Comparison of ENCODE assay signal across 30 cellular contexts in the genomic region with DNA sequence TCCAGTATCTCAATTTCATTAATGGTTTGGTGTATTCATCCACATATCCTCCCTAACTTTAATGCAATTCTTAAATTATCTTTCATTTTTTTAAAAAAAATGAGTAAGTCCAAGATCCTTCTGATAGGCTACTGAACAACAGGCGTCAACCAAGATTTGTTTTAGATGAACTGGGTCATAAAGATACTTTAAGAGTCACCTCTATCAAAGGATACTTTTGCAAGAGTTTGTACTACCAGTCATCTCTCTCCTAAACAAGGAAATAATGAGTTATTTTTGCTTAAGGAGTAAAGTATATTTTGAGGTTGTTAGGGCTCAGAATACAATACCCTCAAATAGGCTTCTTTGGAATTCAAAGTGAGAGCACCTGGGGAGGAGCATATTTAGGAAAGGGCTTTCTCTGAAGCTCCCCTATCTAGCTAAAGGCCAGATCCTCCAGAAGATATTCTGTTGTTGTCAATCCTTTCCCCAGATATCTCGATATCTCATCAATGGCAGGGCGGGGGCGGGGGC. TPM values are rescaled to one million over a fixed set of nuclear protein-coding genes. Genes with fewer than 3 reads are reported as not detected.
"Had no signal": no experiment of that assay in that cellular context is flagged by ENCODE, and none has a peak within 500 bp of the region (broad histone marks: within the 10 kb centered on the region; RNA-seq: fewer than 3 reads in every experiment).

No MANE protein-coding gene starts in this region.

- H3K9me3 Mint-ChIP-seq: central memory CD8-positive, alpha-beta T cell; dendritic cell treated with granulocyte-macrophage colony-stimulating factor and Interleukin-4, amounts not matched to agents 40 ng/mL and 50 ng/mL, for 4 days; mesothelial cell of epicardium; naive B cell; neural crest cell; stimulated activated memory B cell treated with anti-CD40 and anti-IgM and Interleukin-4, amounts not matched to agents 10 μg/mL and 1 μg/mL and 100 μg/mL, for 72 hours; stimulated activated naive CD8-positive, alpha-beta T cell treated with anti-CD3 and anti-CD28 coated beads, Interleukin-15, amount 100 ng/mL, for 72 hours; T-helper 1 cell treated with Interleukin-12 subunit alpha and Interleukin-12 subunit beta and Interleukin-4 antibody, amounts not matched to agents 30 μg/mL and 1 μg/mL, for 36 hours; type B pancreatic cell; WTC11 had no signal

- ATAC-seq: left ventricle myocardium superior; pancreas; psoas muscle; stimulated activated memory B cell treated with anti-CD40 and anti-IgM and Interleukin-4, amounts not matched to agents 10 μg/mL and 1 μg/mL and 100 μg/mL, for 72 hours; stimulated activated naive CD8-positive, alpha-beta T cell treated with anti-CD3 and anti-CD28 coated beads, Interleukin-15, amount 100 ng/mL, for 72 hours; WTC11 had no signal

- H3K4me3 ChIP-seq: esophagus squamous epithelium, pancreas, psoas muscle, sigmoid colon, uterus had no signal

- H3K4me3 Mint-ChIP-seq: central memory CD8-positive, alpha-beta T cell; dendritic cell treated with granulocyte-macrophage colony-stimulating factor and Interleukin-4, amounts not matched to agents 40 ng/mL and 50 ng/mL, for 4 days; mesothelial cell of epicardium; naive B cell; neural crest cell; stimulated activated memory B cell treated with anti-CD40 and anti-IgM and Interleukin-4, amounts not matched to agents 10 μg/mL and 1 μg/mL and 100 μg/mL, for 72 hours; stimulated activated naive CD8-positive, alpha-beta T cell treated with anti-CD3 and anti-CD28 coated beads, Interleukin-15, amount 100 ng/mL, for 72 hours; T-helper 1 cell treated with Interleukin-12 subunit alpha and Interleukin-12 subunit beta and Interleukin-4 antibody, amounts not matched to agents 30 μg/mL and 1 μg/mL, for 36 hours; type B pancreatic cell; WTC11 had no signal

- H3K27me3 ChIP-seq: esophagus squamous epithelium, pancreas, sigmoid colon, uterus had no signal

- H3K27ac ChIP-seq: esophagus squamous epithelium, psoas muscle, sigmoid colon, uterus had no signal

- H3K27ac Mint-ChIP-seq: dendritic cell treated with granulocyte-macrophage colony-stimulating factor and Interleukin-4, amounts not matched to agents 40 ng/mL and 50 ng/mL, for 4 days; stimulated activated memory B cell treated with anti-CD40 and anti-IgM and Interleukin-4, amounts not matched to agents 10 μg/mL and 1 μg/mL and 100 μg/mL, for 72 hours; T-helper 1 cell treated with Interleukin-12 subunit alpha and Interleukin-12 subunit beta and Interleukin-4 antibody, amounts not matched to agents 30 μg/mL and 1 μg/mL, for 36 hours; WTC11 had no signal

- H3K36me3 ChIP-seq: esophagus squamous epithelium, pancreas, sigmoid colon, uterus had no signal

- H3K4me1 ChIP-seq: esophagus squamous epithelium, pancreas, psoas muscle, sigmoid colon, uterus had no signal

- H3K27me3 Mint-ChIP-seq: central memory CD8-positive, alpha-beta T cell; stimulated activated naive CD8-positive, alpha-beta T cell treated with anti-CD3 and anti-CD28 coated beads, Interleukin-15, amount 100 ng/mL, for 72 hours had no signal

- DNase-seq: activated CD4-positive, alpha-beta T cell treated with anti-CD3 and anti-CD28 coated beads, Interleukin-2, amount 50 U/mL, for 48 hours; activated CD8-positive, alpha-beta memory T cell treated with anti-CD3 and anti-CD28 coated beads for 24 hours; activated effector memory CD4-positive, alpha-beta T cell treated with anti-CD3 and anti-CD28 coated beads, Interleukin-2, amount 50 U/mL, for 16 hours; activated naive CD4-positive, alpha-beta T cell treated with anti-CD3 and anti-CD28 coated beads, Interleukin-2, amount 50 U/mL, for 16 hours; anterior cingulate cortex; esophagus squamous epithelium; islet precursor cell; left ventricle myocardium superior; naive B cell; nucleus accumbens; pancreas; psoas muscle; sigmoid colon; small intestine; stimulated activated CD4-positive, alpha-beta T cell treated with anti-CD3 and anti-CD28 coated beads, Interleukin-4, amount 100 ng/mL, for 24 hours; stimulated activated naive CD8-positive, alpha-beta T cell treated with anti-CD3 and anti-CD28 coated beads, Interleukin-15, amount 100 ng/mL, for 72 hours; substantia nigra; SW 1271; uterus had no signal

- H3K36me3 Mint-ChIP-seq: mesothelial cell of epicardium; naive B cell; stimulated activated memory B cell treated with anti-CD40 and anti-IgM and Interleukin-4, amounts not matched to agents 10 μg/mL and 1 μg/mL and 100 μg/mL, for 72 hours; type B pancreatic cell; WTC11 had no signal

- H3K9me3 ChIP-seq: esophagus squamous epithelium, pancreas, psoas muscle, sigmoid colon, uterus had no signal

RNA-seq across cellular contexts. Expression of a gene that starts 25.8 kb away (rescaled TPM):
- total RNA-seq: bronchial epithelial cell, lung microvascular endothelial cell, neural crest cell, sigmoid colon, WTC11 had no signal
- polyA plus RNA-seq: adipose tissue, pancreas had no signal
